24 cellular contexts compared by ENCODE assay signal in genomic region chr4:79015406-79015805, GRCh38.
"Had no signal": no experiment of that assay in that cellular context is flagged by ENCODE, and none has a peak within 500 bp of the region (broad histone marks: within the 10 kb centered on the region; RNA-seq: fewer than 3 reads in every experiment).

No MANE protein-coding gene starts in this region.

- DNase-seq: activated CD4-positive, alpha-beta T cell treated with anti-CD3 and anti-CD28 coated beads for 1 hour; activated CD4-positive, alpha-beta T cell treated with anti-CD3 and anti-CD28 coated beads, Interleukin-2, amount 10 ng/mL, durations not matched to agents 24 days and 14 days; activated CD4-positive, alpha-beta T cell treated with anti-CD3 and anti-CD28 coated beads, Interleukin-2, amount 50 U/mL, for 48 hours; activated CD8-positive, alpha-beta memory T cell treated with anti-CD3 and anti-CD28 coated beads, Interleukin-2, amount 10 ng/mL, durations not matched to agents 7 days and 5 days; activated effector memory CD4-positive, alpha-beta T cell treated with Interleukin-2 at 50 U/mL for 16 hours; activated naive CD4-positive, alpha-beta T cell; activated naive CD8-positive, alpha-beta T cell treated with anti-CD3 and anti-CD28 coated beads, Interleukin-2, amount 50 U/mL, for 24 hours; activated T-cell treated with anti-CD3 and anti-CD28 coated beads, Interleukin-2, amount 50 U/mL, for 24 hours; amniotic stem cell; body of pancreas; central memory CD4-positive, alpha-beta T cell; Karpas-422; NCI-H1105 treated with DMSO at 0.1 percent for 48 hours; NCI-H1436 treated with DMSO at 0.1 percent for 48 hours; NCI-H1930; NCI-H345; NCI-H510A treated with DMSO at 0.1 percent for 48 hours; NCI-H774; NK-92 treated with Interleukin-12 subunit alpha and Interleukin-12 subunit beta, amount 100 ng/mL, for 24 hours; OCI-M1; RPMI8226; SJCRH30; SK-N-SH; SW 1271 had no signal
